In the genomic region with DNA sequence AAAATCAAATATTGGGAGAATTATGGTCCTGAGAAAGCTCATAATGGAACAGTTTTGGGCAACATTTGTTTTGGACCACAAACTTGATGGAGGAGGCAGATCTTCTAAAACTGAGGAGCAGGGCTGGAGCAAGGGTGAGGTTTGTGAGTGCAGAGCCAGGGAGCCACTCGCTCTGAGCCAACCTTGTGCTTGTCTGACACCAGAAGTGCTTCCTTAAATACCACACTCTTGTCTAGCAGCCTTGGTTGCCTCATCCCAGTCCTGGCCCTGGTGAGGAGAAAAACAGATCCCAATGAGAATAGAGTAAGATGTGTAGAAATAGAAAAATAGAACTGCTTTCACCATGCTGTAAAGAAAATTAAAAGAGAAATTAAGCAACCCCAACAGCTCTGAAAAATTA, we compare ENCODE assay signal across 21 cellular contexts. TPM values are rescaled to one million over a fixed set of nuclear protein-coding genes. Genes with fewer than 3 reads are reported as not detected.
DNase-seq lines count a peak whose midpoint lies in the region; ATAC-seq and TF ChIP-seq lines count a peak whose summit lies in the region.
"Had no signal": no experiment of that assay in that cellular context is flagged by ENCODE, and none has a peak within 500 bp of the region (broad histone marks: within the 10 kb centered on the region; RNA-seq: fewer than 3 reads in every experiment).

No MANE protein-coding gene starts in this region.

- peaks cover 7% of the 10 kb centered on the region for H3K79me2 ChIP-seq in trophoblast cell (ENCODE audit: control insufficient read depth, insufficient read depth, low read length, poor library complexity)

- H2AFZ ChIP-seq in trophoblast cell (ENCODE audit: insufficient read depth, low read length, poor library complexity) = no peak overlapping the region
- H2AFZ ChIP-seq: GM23248 had no signal

- intact Hi-C loops in Right ventricle myocardium superior (cut with DNase I) = no loop called here
- intact Hi-C loops in left ventricle myocardium inferior (cut with micrococcal nuclease) = no loop called here

- no peak overlapping the region for H2BK5ac ChIP-seq in trophoblast cell (ENCODE audit: low read depth, low read length, poor library complexity)

- H2BK12ac ChIP-seq in trophoblast cell (ENCODE audit: low read length) = no peak overlapping the region

- no CpG with 5 or more reads among the region's 1 CpG for WGBS in trophoblast cell (ENCODE audit: extremely low coverage, insufficient coverage, insufficient read length)

- TF ChIP-seq CTCF in left ventricle myocardium inferior (IDR thresholded peaks at IDR 0.05; ENCODE audit: borderline replicate concordance) (no peak), endothelial cell (IDR thresholded peaks at IDR 0.05; ENCODE audit: unreplicated experiment) (no peak)

- peaks cover 53% of the 10 kb centered on the region for H3K36me3 Mint-ChIP-seq in endothelial cell (ENCODE audit: low read depth, unreplicated experiment)

- no peak overlapping the region for H3K18ac ChIP-seq in trophoblast cell (ENCODE audit: low read length)

- no peaks in the 10 kb centered on the region for H3K79me1 ChIP-seq in trophoblast cell (ENCODE audit: low read length)

- H3K36me3 ChIP-seq in left ventricle myocardium inferior = peaks cover 21% of the 10 kb centered on the region
- H3K36me3 ChIP-seq in trophoblast cell (ENCODE audit: control insufficient read depth in 1 of 2, insufficient read depth in 2 of 2, low read length in 2 of 2) = peaks cover 7 to 10% of the 10 kb centered on the region in 2 experiments

- no peak overlapping the region for H4K91ac ChIP-seq in trophoblast cell (ENCODE audit: low read depth, low read length)

- no peak overlapping the region for H4K8ac ChIP-seq in trophoblast cell (ENCODE audit: low read depth, low read length)

- no peak overlapping the region for H3K23ac ChIP-seq in trophoblast cell (ENCODE audit: low read length)

- peaks cover 34% of the 10 kb centered on the region for H3K4me1 ChIP-seq in left ventricle myocardium inferior
- no peaks in the 10 kb centered on the region for H3K4me1 ChIP-seq in trophoblast cell (ENCODE audit: control insufficient read depth in 1 of 2, insufficient read depth in 2 of 2, low read length in 2 of 2)

- H3K4me2 ChIP-seq in trophoblast cell (ENCODE audit: low read length) = no peak overlapping the region

- H3K14ac ChIP-seq in trophoblast cell (ENCODE audit: low read length) = no peak overlapping the region

- H3K4ac ChIP-seq in trophoblast cell (ENCODE audit: low read depth, low read length) = peak overlapping the region; percentile 53

- H3K27ac ChIP-seq in left ventricle myocardium inferior (replicated peaks) = no peak overlapping the region
- no peak overlapping the region for H3K27ac ChIP-seq in trophoblast cell (ENCODE audit: low read depth, low read length)
- H3K27ac ChIP-seq: GM23248 had no signal

- H3K9me3 ChIP-seq in left ventricle myocardium inferior (replicated peaks) = peaks cover 22% of the 10 kb centered on the region
- peaks cover 4% of the 10 kb centered on the region for H3K9me3 ChIP-seq in trophoblast cell (ENCODE audit: insufficient read depth, low read depth, low read length)

- no peak overlapping the region for H2BK120ac ChIP-seq in trophoblast cell (ENCODE audit: insufficient read depth, low read length, poor library complexity)

- no peak overlapping the region for H3K27ac Mint-ChIP-seq in endothelial cell (ENCODE audit: unreplicated experiment)
- H3K27ac Mint-ChIP-seq: CD4-positive, alpha-beta memory T cell had no signal

- no peak overlapping the region for H2AK5ac ChIP-seq in trophoblast cell (ENCODE audit: low read length)

- peaks cover 37% of the 10 kb centered on the region for H3K9me3 Mint-ChIP-seq in endothelial cell (ENCODE audit: unreplicated experiment)

- H3K27me3 Mint-ChIP-seq in endothelial cell (ENCODE audit: unreplicated experiment) = peaks cover 2% of the 10 kb centered on the region
- H3K27me3 Mint-ChIP-seq: CD4-positive, alpha-beta memory T cell had no signal

- H3K4me1 Mint-ChIP-seq in endothelial cell (ENCODE audit: unreplicated experiment) = no peaks in the 10 kb centered on the region

- H3K4me3 ChIP-seq in left ventricle myocardium inferior = no peak overlapping the region
- no peak overlapping the region for H3K4me3 ChIP-seq in trophoblast cell (ENCODE audit: low read depth, low read length)
- H3K4me3 ChIP-seq: GM23248 had no signal

- no peaks in the 10 kb centered on the region for H3K27me3 ChIP-seq in left ventricle myocardium inferior (ENCODE audit: low read depth)
- H3K27me3 ChIP-seq in trophoblast cell (ENCODE audit: insufficient read depth, low read length) = no peaks in the 10 kb centered on the region

- H4K12ac ChIP-seq in trophoblast cell (ENCODE audit: low read depth, low read length) = no peak overlapping the region

- H3K9ac ChIP-seq in trophoblast cell (ENCODE audit: low read length) = no peak overlapping the region
- H3K9ac ChIP-seq: GM23248 had no signal

- H3K4me3 Mint-ChIP-seq in endothelial cell (ENCODE audit: unreplicated experiment) = peak overlapping the region; percentile 69
- H3K4me3 Mint-ChIP-seq: CD4-positive, alpha-beta memory T cell; H9 had no signal

- peak; percentile 64 for ATAC-seq in Right ventricle myocardium superior (ENCODE audit: poor library complexity)
- ATAC-seq: HCT116 had no signal

- DNase-seq in Right ventricle myocardium superior = no peak
- no peak for DNase-seq in left ventricle myocardium inferior
- no peak for DNase-seq in endothelial cell (ENCODE audit: low spot score)
- DNase-seq in trophoblast cell = no peak
- no peak for DNase-seq in activated gamma-delta T cell (lab: John Stamatoyannopoulos, UW)
- DNase-seq in GDM1 (lab: John Stamatoyannopoulos, UW) = no peak
- DNase-seq: C1 segment of cervical spinal cord; Calu3; CD4-positive, alpha-beta memory T cell; COR-L47; DMS53; DMS79 treated with DMSO at 0.1 percent for 48 hours; GM23248; H9 had no signal

RNA-seq across cellular contexts. Expression of a gene that starts 6.7 kb away (rescaled TPM):
- total RNA-seq in Right ventricle myocardium superior (12.3 TPM), left ventricle myocardium inferior (15.1 TPM), endothelial cell (ENCODE audit: unreplicated experiment) (27.1 TPM)
- 38.1 and 41.5 TPM in 2 replicates for polyA plus RNA-seq in trophoblast cell (2013)

RNA-seq across cellular contexts. Expression of a gene that starts 20.1 kb away (rescaled TPM):
- not detected for total RNA-seq in Right ventricle myocardium superior
- total RNA-seq in left ventricle myocardium inferior = not detected
- total RNA-seq in endothelial cell (ENCODE audit: unreplicated experiment) = not detected
- not detected in 2 replicates for polyA plus RNA-seq in trophoblast cell (2013)
- total RNA-seq: A172; A673; Calu3; CD4-positive, alpha-beta memory T cell; Daoy; G401; GM23248; H4; H9 had no signal
- polyA plus RNA-seq: BJ; CD4-positive, alpha-beta memory T cell; GM23248 had no signal

RNA-seq across cellular contexts. Expression of a gene that starts 31.3 kb away (rescaled TPM):
- not detected for total RNA-seq in Right ventricle myocardium superior
- total RNA-seq in left ventricle myocardium inferior = not detected
- not detected for total RNA-seq in endothelial cell (ENCODE audit: unreplicated experiment)
- not detected in 2 replicates for polyA plus RNA-seq in trophoblast cell (2013)
- total RNA-seq: A172; A673; Calu3; CD4-positive, alpha-beta memory T cell; Daoy; G401; GM23248; H4; H9 had no signal
- polyA plus RNA-seq: BJ; CD4-positive, alpha-beta memory T cell; GM23248 had no signal

RNA-seq across cellular contexts. Expression of a gene that starts 31.9 kb away (rescaled TPM):
- total RNA-seq in Right ventricle myocardium superior = 0.22 TPM
- total RNA-seq in left ventricle myocardium inferior = 0.16 TPM
- not detected for total RNA-seq in endothelial cell (ENCODE audit: unreplicated experiment)
- 0.01 and 0.03 TPM in 2 replicates for polyA plus RNA-seq in trophoblast cell (2013)
- total RNA-seq: A172; A673; Calu3; CD4-positive, alpha-beta memory T cell; Daoy; G401; GM23248; H4 had no signal
- polyA plus RNA-seq: BJ, GM23248 had no signal

RNA-seq across cellular contexts. Expression of a gene that starts 39.6 kb away (rescaled TPM):
- total RNA-seq in Right ventricle myocardium superior (not detected), left ventricle myocardium inferior (not detected), endothelial cell (ENCODE audit: unreplicated experiment) (not detected)
- not detected in 2 replicates for polyA plus RNA-seq in trophoblast cell (2013)
- total RNA-seq: A172; A673; Calu3; CD4-positive, alpha-beta memory T cell; Daoy; G401; GM23248; H4; H9 had no signal
- polyA plus RNA-seq: BJ; CD4-positive, alpha-beta memory T cell; GM23248 had no signal
